6 cellular contexts compared by ENCODE assay signal in genomic region chr6:49410564-49410963, GRCh38.
"Had no signal": no experiment of that assay in that cellular context is flagged by ENCODE, and none has a peak within 500 bp of the region (broad histone marks: within the 10 kb centered on the region; RNA-seq: fewer than 3 reads in every experiment).

No MANE protein-coding gene starts in this region.

- H3K27me3 ChIP-seq: brain microvascular endothelial cell, heart left ventricle, left lung, stomach had no signal

- H3K4me1 ChIP-seq: heart left ventricle, left lung had no signal

- H3K4me3 ChIP-seq: heart left ventricle, left lung, stomach, thoracic aorta had no signal

- H3K9me3 ChIP-seq: left lung, stomach, thoracic aorta had no signal

- DNase-seq: cerebellar nuclear complex had no signal

- H3K27ac ChIP-seq: brain microvascular endothelial cell, heart left ventricle, left lung, stomach, thoracic aorta had no signal

- H3K36me3 ChIP-seq: brain microvascular endothelial cell, heart left ventricle, left lung, stomach, thoracic aorta had no signal
